23 cellular contexts compared by ENCODE assay signal in genomic region chr13:89454736-89455135, GRCh38.
"Had no signal": no experiment of that assay in that cellular context is flagged by ENCODE, and none has a peak within 500 bp of the region (broad histone marks: within the 10 kb centered on the region; RNA-seq: fewer than 3 reads in every experiment).

No MANE protein-coding gene starts in this region.

- H3K27ac ChIP-seq: VCaP had no signal

- H3K27me3 ChIP-seq: MG63 had no signal

- H3K36me3 ChIP-seq: MG63 had no signal

- H3K9me3 ChIP-seq: MG63 had no signal

- DNase-seq: activated CD4-positive, alpha-beta memory T cell treated with anti-CD3 and anti-CD28 coated beads for 36 hours; activated CD4-positive, alpha-beta T cell treated with anti-CD3 and anti-CD28 coated beads, Interleukin-2, amount 10 ng/mL, durations not matched to agents 7 days and 5 days; activated CD4-positive, CD25-positive, alpha-beta regulatory T cell; activated gamma-delta T cell treated with Interleukin-2 at 50 U/mL for 16 hours; activated naive CD4-positive, alpha-beta T cell treated with anti-CD3 and anti-CD28 coated beads, Interleukin-2, amount 10 ng/mL, durations not matched to agents 7 days and 5 days; activated naive CD8-positive, alpha-beta T cell treated with anti-CD3 and anti-CD28 coated beads for 36 hours; activated T-cell treated with anti-CD3 and anti-CD28 coated beads, Interleukin-2, amount 50 U/mL, for 72 hours; central memory CD4-positive, alpha-beta T cell; KG1; MG63; MV-4-11; NCI-H1092 treated with DMSO at 0.1 percent for 48 hours; NCI-H1417 treated with DMSO at 0.1 percent for 48 hours; NCI-H1694; NCI-H2029; NCI-H2107; NCI-H2171 treated with DMSO at 0.1 percent for 48 hours; NCI-H510A treated with DMSO at 0.1 percent for 48 hours; NCI-H69; NK-92 treated with Interleukin-12 subunit alpha and Interleukin-12 subunit beta, amount 100 ng/mL, for 24 hours; SHP77 treated with DMSO at 0.1 percent for 48 hours; T-cell had no signal

- ATAC-seq: activated T-cell treated with anti-CD3 and anti-CD28 coated beads, Interleukin-2, amount 50 U/mL, for 72 hours; T-cell had no signal

- H3K4me3 ChIP-seq: MG63 had no signal
